ENCODE assay signal across 8 cellular contexts in genomic region chr5:160467555-160468418, GRCh38. TPM values are rescaled to one million over a fixed set of nuclear protein-coding genes. Genes with fewer than 3 reads are reported as not detected.
DNase-seq lines count a peak whose midpoint lies in the region; ATAC-seq and TF ChIP-seq lines count a peak whose summit lies in the region.

No MANE protein-coding gene starts in this region.

- no peaks in the 10 kb centered on the region for H3K9me3 Mint-ChIP-seq in CD8-positive, alpha-beta T cell

- peak overlapping the region; percentile 86 for H3K4me3 Mint-ChIP-seq in CD8-positive, alpha-beta T cell

- H3K9me3 ChIP-seq in CD8-positive, alpha-beta T cell (ENCODE audit: low read length), result no peaks in the 10 kb centered on the region
- H3K9me3 ChIP-seq in lower lobe of right lung, result no peaks in the 10 kb centered on the region

- DNase-seq in CD8-positive, alpha-beta T cell, result peak; percentile 41 to 81 (median 70)
- DNase-seq in HT-29 (ENCODE audit: low spot score) (peak; percentile 18), dedifferentiated amniotic fluid mesenchymal stem cell (ENCODE audit: extremely low spot score) (peak; percentile 71), lower lobe of right lung (peak; percentile 83), NCI-H446 (lab: John Stamatoyannopoulos, UW) (no peak)
- DNase-seq in activated CD4-positive, alpha-beta T cell treated with anti-CD3 and anti-CD28 coated beads for 48 hours, result peak; percentile 89
- DNase-seq in stimulated activated CD8-positive, alpha-beta memory T cell treated with anti-CD3 and anti-CD28 coated beads, Interleukin-2, amount 100 ng/mL, for 48 hours (ENCODE audit: low read depth in 2 of 2), result peak; percentile 79 to 87

- peak overlapping the region; percentile 90 for H3K27ac Mint-ChIP-seq in CD8-positive, alpha-beta T cell

- peak; percentile 83 for ATAC-seq in CD8-positive, alpha-beta T cell
- ATAC-seq in GM19467 (IDR thresholded peaks at IDR 0.05; ENCODE audit: unreplicated experiment) (peak; percentile 95), lower lobe of right lung (peak; percentile 93 to 95)

- POLR2A ChIA-PET in CD8-positive, alpha-beta T cell (lab: Charles Lee), result interaction anchor here (0.7 to 1.9 kb wide), 6 partner anchors 7 to 46 kb away, joined by 3 to 4 read pairs (median 3); partner anchors contain the start of gene PTTG1

- peak overlapping the region; percentile 70 for H3K4me3 ChIP-seq in CD8-positive, alpha-beta T cell (ENCODE audit: low read depth, low read length)
- peak overlapping the region; percentile 51 for H3K4me3 ChIP-seq in lower lobe of right lung

- no peaks in the 10 kb centered on the region for H3K27me3 ChIP-seq in CD8-positive, alpha-beta T cell (ENCODE audit: insufficient read depth, low read length)
- no peaks in the 10 kb centered on the region for H3K27me3 ChIP-seq in lower lobe of right lung (ENCODE audit: low read depth)

- H3K4me1 Mint-ChIP-seq in CD8-positive, alpha-beta T cell (ENCODE audit: low read depth), result peaks cover 62% of the 10 kb centered on the region

- H3K27ac ChIP-seq in CD8-positive, alpha-beta T cell (ENCODE audit: low read depth, low read length), result peak overlapping the region; percentile 44
- peak overlapping the region; percentile 42 for H3K27ac ChIP-seq in lower lobe of right lung

- H3K36me3 ChIP-seq in CD8-positive, alpha-beta T cell (ENCODE audit: insufficient read depth, low read length), result no peaks in the 10 kb centered on the region
- no peaks in the 10 kb centered on the region for H3K36me3 ChIP-seq in lower lobe of right lung

- H3K36me3 Mint-ChIP-seq in CD8-positive, alpha-beta T cell, result no peaks in the 10 kb centered on the region

- intact Hi-C loops in CD8-positive, alpha-beta T cell (cut with DNase I, micrococcal nuclease), result loop anchor here in 1 of 2 experiments (1.0 to 5.0 kb wide), 2 partner anchors 28 to 40 kb away; no protein-coding TSS in a partner anchor
- intact Hi-C loops in lower lobe of right lung (cut with DNase I), result no loop called here

- CTCF ChIA-PET in CD8-positive, alpha-beta T cell (lab: Charles Lee), result interaction anchor here (1.5 to 3.4 kb wide), 2 partner anchors 18 to 29 kb away, joined by 4 to 37 read pairs; no protein-coding TSS in a partner anchor

- TF ChIP-seq CTCF in CD8-positive, alpha-beta T cell (IDR thresholded peaks at IDR 0.05), result no peak
- TF ChIP-seq CTCF in lower lobe of right lung (IDR thresholded peaks at IDR 0.05), result no peak

- peaks cover 33% of the 10 kb centered on the region for H3K4me1 ChIP-seq in CD8-positive, alpha-beta T cell (ENCODE audit: insufficient read depth, low read length)
- H3K4me1 ChIP-seq in lower lobe of right lung, result peaks cover 40% of the 10 kb centered on the region

- no peaks in the 10 kb centered on the region for H3K27me3 Mint-ChIP-seq in CD8-positive, alpha-beta T cell (ENCODE audit: low read depth)

RNA-seq across cellular contexts. Expression of gene PTTG1, which starts 46.1 kb away (rescaled TPM):
- 1 to 10 TPM; 8.6 to 8.8 TPM for total RNA-seq in CD8-positive, alpha-beta T cell
- 99.1 and 131 TPM in 2 replicates for total RNA-seq in HT-29 (2014; rRNA removed; shearing (Covaris generic))
- total RNA-seq in lower lobe of right lung, result 9.1 TPM

RNA-seq across cellular contexts. Expression of gene SLU7, which starts 48.9 kb away (rescaled TPM):
- 100 to 1,000 TPM; 127 to 136 TPM for total RNA-seq in CD8-positive, alpha-beta T cell
- total RNA-seq in HT-29 (2014; rRNA removed; shearing (Covaris generic)), result 13.2 and 24.6 TPM in 2 replicates
- 55.1 TPM for total RNA-seq in lower lobe of right lung

Comparison
In these comparisons a context has a peak if more than half of its experiments do, and no peak if none do; other contexts are left out.
1. DNase-seq: peak in CD8-positive, alpha-beta T cell (7 of 7), HT-29 (single experiment), activated CD4-positive, alpha-beta T cell treated with anti-CD3 and anti-CD28 coated beads for 48 hours (single experiment), dedifferentiated amniotic fluid mesenchymal stem cell (single experiment), lower lobe of right lung (single experiment) and stimulated activated CD8-positive, alpha-beta memory T cell treated with anti-CD3 and anti-CD28 coated beads, Interleukin-2, amount 100 ng/mL, for 48 hours (2 of 2); none in NCI-H446 (0 of 2).
2. Peak in every context shown above with its lines, with median percentiles within 50 percentile points of each other: ATAC-seq.